ENCODE assay signal across 10 cellular contexts in the genomic region with DNA sequence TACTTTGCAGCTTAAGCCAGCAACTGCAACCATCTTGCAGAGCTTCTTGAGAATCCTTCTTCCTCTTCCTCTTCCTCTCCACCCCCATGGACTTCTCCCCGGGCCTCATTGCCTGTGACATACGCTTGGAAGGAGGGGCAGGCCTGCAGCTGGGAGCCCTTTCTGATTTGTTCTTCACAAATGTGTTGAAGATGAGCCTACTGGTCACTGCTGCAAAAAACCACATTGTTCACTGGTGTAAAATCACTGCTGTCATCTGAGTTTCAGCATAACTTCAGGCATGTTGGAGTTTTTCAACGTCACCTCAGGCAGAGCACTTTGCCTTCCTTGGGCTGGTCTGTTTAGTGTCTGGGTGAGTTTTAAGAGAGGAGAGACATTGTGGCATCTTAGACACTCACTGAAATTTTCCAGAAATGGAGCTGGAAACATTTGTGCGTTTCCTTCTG. TPM values are rescaled to one million over a fixed set of nuclear protein-coding genes. Genes with fewer than 3 reads are reported as not detected.
DNase-seq lines count a peak whose midpoint lies in the region; ATAC-seq and TF ChIP-seq lines count a peak whose summit lies in the region.
"Had no signal": no experiment of that assay in that cellular context is flagged by ENCODE, and none has a peak within 500 bp of the region (broad histone marks: within the 10 kb centered on the region; RNA-seq: fewer than 3 reads in every experiment).

No MANE protein-coding gene starts in this region.

- no peak for TF ChIP-seq POLR2A in heart left ventricle (IDR thresholded peaks at IDR 0.05)

- no peak overlapping the region for H3K4me3 ChIP-seq in HL-60 (replicated peaks; ENCODE audit: insufficient read depth, low read length)
- no peak overlapping the region for H3K4me3 ChIP-seq in heart left ventricle
- H3K4me3 ChIP-seq in CD8-positive, alpha-beta T cell (ENCODE audit: low read depth, low read length), result no peak overlapping the region
- no peak overlapping the region for H3K4me3 ChIP-seq in HAP-1

- H3K36me3 Mint-ChIP-seq in T-helper 2 cell treated with Interferon-gamma antibody and Interleukin-4, amounts not matched to agents 5 μg/mL and 100 μg/mL, for 36 hours (ENCODE audit: low read depth), result peaks cover 20% of the 10 kb centered on the region
- no peaks in the 10 kb centered on the region for H3K36me3 Mint-ChIP-seq in CD8-positive, alpha-beta T cell

- ATAC-seq in heart left ventricle (peak in 3 of 4 donors; percentile 18 to 53 (median 27)), sciatic nerve (peak; percentile 30), GM18502 (IDR thresholded peaks at IDR 0.05; ENCODE audit: poor library complexity, unreplicated experiment) (no peak)
- ATAC-seq in CD8-positive, alpha-beta T cell, result no peak

- peak overlapping the region; percentile 24 for H3K27ac ChIP-seq in HL-60 (replicated peaks)
- H3K27ac ChIP-seq in heart left ventricle, result peak overlapping the region in 11 of 12 donors; percentile 1 to 74 (median 50)
- H3K27ac ChIP-seq in CD8-positive, alpha-beta T cell (ENCODE audit: low read depth, low read length), result no peak overlapping the region

- intact Hi-C loops in heart left ventricle (cut with DNase I), result loop anchor here in 1 of 10 donors (5.0 kb wide), 1 partner anchor 40 kb away; no protein-coding TSS in a partner anchor
- intact Hi-C loops in sciatic nerve (cut with DNase I), result no loop called here
- intact Hi-C loops in CD8-positive, alpha-beta T cell (cut with DNase I, micrococcal nuclease), result loop anchor here in 1 of 2 experiments (10.0 kb wide), 1 partner anchor 57 kb away; no protein-coding TSS in a partner anchor

- POLR2A ChIA-PET in CD8-positive, alpha-beta T cell (lab: Charles Lee), result no interaction called here

- 16 to 33% (median 32%) methylated on average over 4 of the region's 4 CpGs for WGBS in heart left ventricle, 4 donors

- H3K36me3 ChIP-seq in heart left ventricle, result no peaks in the 10 kb centered on the region
- no peaks in the 10 kb centered on the region for H3K36me3 ChIP-seq in CD8-positive, alpha-beta T cell (ENCODE audit: insufficient read depth, low read length)
- H3K36me3 ChIP-seq in HAP-1 (replicated peaks), result no peaks in the 10 kb centered on the region

- CTCF ChIA-PET in CD8-positive, alpha-beta T cell (lab: Charles Lee), result interaction anchor here (0.6 to 2.4 kb wide), 4 partner anchors 11 to 129 kb away, joined by 3 to 7 read pairs (median 4); no protein-coding TSS in a partner anchor

- H3K27ac Mint-ChIP-seq in T-helper 2 cell treated with Interferon-gamma antibody and Interleukin-4, amounts not matched to agents 5 μg/mL and 100 μg/mL, for 36 hours, result peak overlapping the region; percentile 22
- no peak overlapping the region for H3K27ac Mint-ChIP-seq in CD8-positive, alpha-beta T cell

- in situ Hi-C loops in HAP-1 (cut with MboI; ENCODE audit: low sequenced_read_pairs), result no loop called here

- H3K9me3 Mint-ChIP-seq in T-helper 2 cell treated with Interferon-gamma antibody and Interleukin-4, amounts not matched to agents 5 μg/mL and 100 μg/mL, for 36 hours, result no peaks in the 10 kb centered on the region
- no peaks in the 10 kb centered on the region for H3K9me3 Mint-ChIP-seq in CD8-positive, alpha-beta T cell

- H3K27me3 ChIP-seq in HL-60 (ENCODE audit: insufficient read depth, poor library complexity, severe bottlenecking) (no peaks in the 10 kb centered on the region), heart left ventricle (no peaks in the 10 kb centered on the region), HAP-1 (ENCODE audit: low read depth) (no peaks in the 10 kb centered on the region)
- no peaks in the 10 kb centered on the region for H3K27me3 ChIP-seq in CD8-positive, alpha-beta T cell (ENCODE audit: insufficient read depth, low read length)

- TF ChIP-seq CTCF in HL-60 (IDR thresholded peaks at IDR 0.05; ENCODE audit: insufficient read depth, low read length) (no peak), heart left ventricle (IDR thresholded peaks at IDR 0.05) (no peak)
- TF ChIP-seq CTCF in CD8-positive, alpha-beta T cell (IDR thresholded peaks at IDR 0.05), result no peak

- no peaks in the 10 kb centered on the region for H3K9me3 ChIP-seq in heart left ventricle
- no peaks in the 10 kb centered on the region for H3K9me3 ChIP-seq in CD8-positive, alpha-beta T cell (ENCODE audit: low read length)
- no peaks in the 10 kb centered on the region for H3K9me3 ChIP-seq in HAP-1

- DNase-seq in HL-60 (ENCODE audit: low read depth in 1 of 2, low spot score in 1 of 2) (peak; percentile 47 to 76), heart left ventricle (peak in 2 of 5 donors; percentile 31), sciatic nerve (ENCODE audit: low spot score) (no peak), HAP-1 (ENCODE audit: low spot score in 2 of 2) (no peak), HUDEP-2 (lab: John Stamatoyannopoulos, UW; ENCODE audit: unreplicated experiment in 76 of 76) (no peak)
- DNase-seq in T-helper 2 cell treated with Interferon-gamma antibody and Interleukin-4, amounts not matched to agents 5 μg/mL and 100 μg/mL, for 36 hours (ENCODE audit: low spot score), result no peak
- no peak for DNase-seq in CD8-positive, alpha-beta T cell
- DNase-seq: activated T-cell treated with anti-CD3 and anti-CD28 coated beads, Interleukin-2, amount 50 U/mL, for 48 hours; SHP77 treated with DMSO at 0.1 percent for 48 hours had no signal

- peak overlapping the region; percentile 54 for H3K4me3 Mint-ChIP-seq in T-helper 2 cell treated with Interferon-gamma antibody and Interleukin-4, amounts not matched to agents 5 μg/mL and 100 μg/mL, for 36 hours
- no peak overlapping the region for H3K4me3 Mint-ChIP-seq in CD8-positive, alpha-beta T cell

- H3K4me1 Mint-ChIP-seq in T-helper 2 cell treated with Interferon-gamma antibody and Interleukin-4, amounts not matched to agents 5 μg/mL and 100 μg/mL, for 36 hours (ENCODE audit: low read depth), result peaks cover 53% of the 10 kb centered on the region
- no peaks in the 10 kb centered on the region for H3K4me1 Mint-ChIP-seq in CD8-positive, alpha-beta T cell (ENCODE audit: low read depth)

- H3K4me1 ChIP-seq in heart left ventricle (peaks cover 13 to 68% (median 47%) of the 10 kb centered on the region in 12 donors), HAP-1 (peaks cover 2% of the 10 kb centered on the region)
- H3K4me1 ChIP-seq in CD8-positive, alpha-beta T cell (ENCODE audit: insufficient read depth, low read length), result no peaks in the 10 kb centered on the region

- H3K27me3 Mint-ChIP-seq in T-helper 2 cell treated with Interferon-gamma antibody and Interleukin-4, amounts not matched to agents 5 μg/mL and 100 μg/mL, for 36 hours (ENCODE audit: low read depth), result no peaks in the 10 kb centered on the region
- H3K27me3 Mint-ChIP-seq in CD8-positive, alpha-beta T cell (ENCODE audit: low read depth), result no peaks in the 10 kb centered on the region

RNA-seq across cellular contexts. Expression of a gene that starts 7.9 kb away (rescaled TPM):
- total RNA-seq in heart left ventricle (100 to 1,000 TPM in 4 of 9 donors, 10 to 100 TPM in 5; 56.0 to 139 (median 92.0) TPM), sciatic nerve (129 TPM)
- polyA plus RNA-seq in heart left ventricle, result 10 to 100 TPM; 29.1 to 29.5 TPM
- 1 to 10 TPM; 3.2 to 3.9 TPM for total RNA-seq in CD8-positive, alpha-beta T cell

Comparison
In these comparisons a context has a peak if more than half of its experiments do, and no peak if none do; other contexts are left out.
1. DNase-seq: peak in HL-60 (2 of 2); none in T-helper 2 cell treated with Interferon-gamma antibody and Interleukin-4, amounts not matched to agents 5 μg/mL and 100 μg/mL, for 36 hours (single experiment), sciatic nerve (single experiment), CD8-positive, alpha-beta T cell (0 of 7), HAP-1 (0 of 2) and HUDEP-2 (0 of 76).
2. ATAC-seq: peak in heart left ventricle (3 of 4) and sciatic nerve (single experiment); none in CD8-positive, alpha-beta T cell (single experiment) and GM18502 (single experiment).
3. RNA of a gene that starts 7.9 kb away (total RNA-seq): 129 TPM in sciatic nerve (single experiment) and 56.0 to 139 TPM in heart left ventricle; 3.2 to 3.9 TPM in CD8-positive, alpha-beta T cell; every median in the first group is over 10 times any median in the second.